ENCODE assay signal across 20 cellular contexts in genomic region chr12:64124511-64125197, GRCh38.
DNase-seq lines count a peak whose midpoint lies in the region; ATAC-seq, FAIRE-seq and TF ChIP-seq lines count a peak whose summit lies in the region.
"Had no signal": no experiment of that assay in that cellular context is flagged by ENCODE, and none has a peak within 500 bp of the region (broad histone marks: within the 10 kb centered on the region; RNA-seq: fewer than 3 reads in every experiment).

No MANE protein-coding gene starts in this region.

- ATAC-seq in GM12878, result no peak
- ATAC-seq in HG03175 (IDR thresholded peaks at IDR 0.05; ENCODE audit: unreplicated experiment), result no peak
- ATAC-seq: A549 had no signal

- POLR2A ChIA-PET in GM12878 (lab: Charles Lee), result no interaction called here

- TF ChIP-seq POLR2A in GM12878 (IDR thresholded peaks at IDR 0.05; ENCODE audit: low read depth, low read length) (no peak), spleen (IDR thresholded peaks at IDR 0.05) (no peak)

- peak; percentile 13 for FAIRE-seq in GM12878 (lab: Jason Lieb, UNC)
- FAIRE-seq: A549, G401.6, GM12892, GM19239, HTR-8/SVneo had no signal

- in situ Hi-C loops in GM12878 (cut with MboI), result no loop called here

- no peak overlapping the region for H3K9ac ChIP-seq in GM12878 (ENCODE audit: control insufficient read depth, insufficient read depth, low read length)

- no TSS peak for BruUV-seq in GM12878 (replicated peaks; lab: Mats Ljungman, UMichigan)

- H2AFZ ChIP-seq in GM12878 (ENCODE audit: control insufficient read depth, low read depth, low read length), result no peak overlapping the region

- no peak overlapping the region for H3K4me3 ChIP-seq in GM12878
- no peak overlapping the region for H3K4me3 ChIP-seq in fibroblast of villous mesenchyme (ENCODE audit: low read depth, low read length)
- no peak overlapping the region for H3K4me3 ChIP-seq in spleen
- H3K4me3 ChIP-seq: A549, SJCRH30 had no signal

- H3K9me3 ChIP-seq in GM12878 (replicated peaks; ENCODE audit: control insufficient read depth, insufficient read depth, low read length) (no peaks in the 10 kb centered on the region), spleen (no peaks in the 10 kb centered on the region)
- H3K9me3 ChIP-seq: A549, Caco-2, SJCRH30 had no signal

- no peak overlapping the region for H3K4me2 ChIP-seq in GM12878 (ENCODE audit: control insufficient read depth, insufficient read depth)
- H3K4me2 ChIP-seq: A549 had no signal

- RAD21 ChIA-PET in GM12878 (lab: Charles Lee; ENCODE audit: unreplicated experiment), result no interaction called here

- H3K27ac ChIP-seq in GM12878 (ENCODE audit: control insufficient read depth, insufficient read depth), result no peak overlapping the region
- H3K27ac ChIP-seq in spleen, result no peak overlapping the region
- H3K27ac ChIP-seq: A549, SJCRH30 had no signal

- intact Hi-C loops in GM12878 (cut with micrococcal nuclease; ENCODE audit: unreplicated experiment), result no loop called here
- intact Hi-C loops in spleen (cut with DNase I; ENCODE audit: low total_unique reads), result no loop called here

- DNase-seq in COLO668 (lab: John Stamatoyannopoulos, UW; ENCODE audit: unreplicated experiment) (peak; percentile 20), NCI-H2029 (lab: John Stamatoyannopoulos, UW) (peak; percentile 22), GM12878 (ENCODE audit: low read depth, low spot score) (no peak), fibroblast of villous mesenchyme (ENCODE audit: low read depth) (peak; percentile 48), NCI-H1694 (lab: John Stamatoyannopoulos, UW) (no peak), spleen (no peak)
- DNase-seq: Caco-2; DMS79; NCI-H187; NCI-H510A treated with DMSO at 0.1 percent for 48 hours; NK-92 treated with Interleukin-12 subunit alpha and Interleukin-12 subunit beta, amount 100 ng/mL, for 24 hours; OCI-M1; RPMI8226; SJCRH30 had no signal

- CTCF ChIA-PET in GM12878 (lab: Yijun Ruan, JAX), result interaction anchor here (0.6 kb wide), 1 partner anchor 82 kb away, joined by 4 read pairs; no protein-coding TSS in a partner anchor

- TF ChIP-seq CTCF in GM12878 (IDR thresholded peaks at IDR 0.05 in 2 of 3, conservative IDR thresholded peaks at IDR 0.05 in 1 of 3; ENCODE audit: control insufficient read depth in 2 of 3, extremely low read depth in 1 of 3, insufficient read depth in 1 of 3, low read depth in 3 of 3, low read length in 3 of 3) (no peak), fibroblast of villous mesenchyme (IDR thresholded peaks at IDR 0.05; ENCODE audit: insufficient read depth, low read depth, low read length) (no peak), spleen (IDR thresholded peaks at IDR 0.05 in 8 of 11, conservative IDR thresholded peaks at IDR 0.05 in 3 of 11) (no peak)

- no peaks in the 10 kb centered on the region for H4K20me1 ChIP-seq in GM12878 (ENCODE audit: control insufficient read depth, insufficient read depth)

- H3K79me2 ChIP-seq in GM12878 (ENCODE audit: control insufficient read depth, insufficient read depth, low read length), result no peaks in the 10 kb centered on the region

- H3K4me1 ChIP-seq in GM12878 (ENCODE audit: control insufficient read depth, insufficient read depth, low read length) (no peaks in the 10 kb centered on the region), spleen (no peaks in the 10 kb centered on the region)
- H3K4me1 ChIP-seq: Caco-2, SJCRH30 had no signal

- H3K36me3 ChIP-seq in GM12878 (ENCODE audit: control insufficient read depth in 2 of 2, insufficient read depth in 2 of 2, low read length in 1 of 2), result no peaks in the 10 kb centered on the region
- H3K36me3 ChIP-seq in spleen, result peaks cover 0 to 24% (median 0%) of the 10 kb centered on the region in 6 donors

- SMC1A ChIA-PET in GM12878 (lab: Charles Lee; ENCODE audit: uncharacterized antibody, unreplicated experiment), result no interaction called here

- H3K27me3 ChIP-seq in GM12878 (replicated peaks in 1 of 2; ENCODE audit: control insufficient read depth in 2 of 2, insufficient read depth in 2 of 2, low read length in 1 of 2) (no peaks in the 10 kb centered on the region), spleen (replicated peaks in 1 of 7) (no peaks in the 10 kb centered on the region)
- H3K27me3 ChIP-seq: SJCRH30 had no signal

- no peak for TF ChIP-seq EP300 in GM12878 (IDR thresholded peaks at IDR 0.05; ENCODE audit: borderline replicate concordance in 1 of 2, control insufficient read depth in 1 of 2, low read depth in 2 of 2, low read length in 2 of 2)

- no peak for TF ChIP-seq RAD21 in GM12878 (IDR thresholded peaks at IDR 0.05; ENCODE audit: insufficient read depth, low read depth, low read length)

- 26% methylated on average over 3 of the region's 3 CpGs for WGBS in GM12878 (ENCODE audit: insufficient coverage, insufficient replicate concordance, low lambda C conversion rate, missing lambda C conversion rate)
- WGBS in spleen, 5 donors, result 86 to 94% (median 90%) methylated on average over 3 of the region's 3 CpGs

TF ChIP-seq in GM12878, 131 proteins besides CTCF, POLR2A, EP300 and RAD21:
- TF ChIP-seq, protein P1, sequence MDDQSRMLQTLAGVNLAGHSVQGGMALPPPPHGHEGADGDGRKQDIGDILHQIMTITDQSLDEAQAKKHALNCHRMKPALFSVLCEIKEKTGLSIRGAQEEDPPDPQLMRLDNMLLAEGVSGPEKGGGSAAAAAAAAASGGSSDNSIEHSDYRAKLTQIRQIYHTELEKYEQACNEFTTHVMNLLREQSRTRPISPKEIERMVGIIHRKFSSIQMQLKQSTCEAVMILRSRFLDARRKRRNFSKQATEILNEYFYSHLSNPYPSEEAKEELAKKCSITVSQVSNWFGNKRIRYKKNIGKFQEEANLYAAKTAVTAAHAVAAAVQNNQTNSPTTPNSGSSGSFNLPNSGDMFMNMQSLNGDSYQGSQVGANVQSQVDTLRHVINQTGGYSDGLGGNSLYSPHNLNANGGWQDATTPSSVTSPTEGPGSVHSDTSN (IDR thresholded peaks at IDR 0.05; ENCODE audit: insufficient replicate concordance, low read depth, low read length), result no peak
- TF ChIP-seq NRF1 (conservative IDR thresholded peaks at IDR 0.05; ENCODE audit: low read depth, low read length), result no peak
- TF ChIP-seq ZNF24 (IDR thresholded peaks at IDR 0.05), result no peak
- no peak for TF ChIP-seq NBN (IDR thresholded peaks at IDR 0.05)
- no peak for TF ChIP-seq BCL11A (IDR thresholded peaks at IDR 0.05; ENCODE audit: low read depth, low read length)
- TF ChIP-seq USF1 (IDR thresholded peaks at IDR 0.05; ENCODE audit: borderline replicate concordance, extremely low read length, insufficient read depth, low read depth, low read length), result no peak
- no peak for TF ChIP-seq EZH2 (IDR thresholded peaks at IDR 0.05; ENCODE audit: borderline replicate concordance, control insufficient read depth, low read depth, low read length)

Comparison
In these comparisons a context has a peak if more than half of its experiments do, and no peak if none do; other contexts are left out.
1. DNase-seq: peak in COLO668 (single experiment), NCI-H2029 (single experiment) and fibroblast of villous mesenchyme (single experiment); none in GM12878 (single experiment), NCI-H1694 (single experiment) and spleen (single experiment).